ENCODE assay signal across 8 cellular contexts in the genomic region with DNA sequence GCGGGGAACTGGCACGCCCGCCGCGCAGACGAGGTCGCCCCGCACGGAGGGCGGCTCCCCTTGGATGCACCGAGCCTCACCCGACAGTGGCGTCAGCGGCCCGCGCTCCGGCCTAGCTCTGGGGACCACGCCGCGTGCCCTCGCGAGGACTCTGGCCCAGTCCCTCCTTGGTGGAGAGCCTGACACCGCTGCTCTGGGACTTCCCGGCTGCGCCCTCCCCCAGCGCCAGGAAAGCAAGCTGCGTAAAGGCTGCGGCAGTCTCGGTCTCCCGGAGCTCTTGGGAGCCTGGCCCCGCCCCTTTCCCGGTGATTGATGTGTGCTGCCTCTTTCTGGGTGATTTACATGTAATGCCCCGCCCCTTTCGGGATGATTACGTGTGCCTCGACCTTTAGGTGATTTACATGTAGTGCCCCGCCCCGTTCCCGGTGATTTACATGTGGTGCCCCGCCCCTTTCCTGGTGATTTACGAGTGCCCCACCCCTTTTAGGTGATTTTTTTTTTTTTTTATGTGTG. TPM values are rescaled to one million over a fixed set of nuclear protein-coding genes. Genes with fewer than 3 reads are reported as not detected.
DNase-seq lines count a peak whose midpoint lies in the region; ATAC-seq and TF ChIP-seq lines count a peak whose summit lies in the region.

A gene (minus strand): TSS at position 248 of the 513 bp plus-strand sequence. CDS start 252 bp downstream, outside the sequence.

- peaks cover 17 to 34% of the 10 kb centered on the region in 2 donors for H3K4me1 ChIP-seq in left lung

- intact Hi-C loops in dendritic cell treated with granulocyte-macrophage colony-stimulating factor and Interleukin-4, amounts not matched to agents 40 ng/mL and 50 ng/mL, for 4 days (cut with micrococcal nuclease): no loop called here
- intact Hi-C loops in left lung (cut with DNase I): no loop called here

- peaks cover 28% of the 10 kb centered on the region for H3K27me3 Mint-ChIP-seq in dendritic cell treated with granulocyte-macrophage colony-stimulating factor and Interleukin-4, amounts not matched to agents 40 ng/mL and 50 ng/mL, for 4 days

- peaks cover 0 to 39% of the 10 kb centered on the region in 2 donors for H3K36me3 ChIP-seq in left lung

- H3K4me3 Mint-ChIP-seq in dendritic cell treated with granulocyte-macrophage colony-stimulating factor and Interleukin-4, amounts not matched to agents 40 ng/mL and 50 ng/mL, for 4 days: peak within 1 kb of the TSS; percentile 82

- peaks cover 54% of the 10 kb centered on the region for H3K4me1 Mint-ChIP-seq in dendritic cell treated with granulocyte-macrophage colony-stimulating factor and Interleukin-4, amounts not matched to agents 40 ng/mL and 50 ng/mL, for 4 days (ENCODE audit: low read depth)

- no peaks in the 10 kb centered on the region for H3K9me3 ChIP-seq in left lung

- peak; percentile 50 for ATAC-seq in HG03432 (IDR thresholded peaks at IDR 0.05; ENCODE audit: unreplicated experiment)
- peak; percentile 76 for ATAC-seq in left lung

- H3K27ac ChIP-seq in left lung: peak within 1 kb of the TSS; percentile 97

- H3K4me3 ChIP-seq in left lung: peak within 1 kb of the TSS; percentile 59 to 67

- no peaks in the 10 kb centered on the region for H3K9me3 Mint-ChIP-seq in dendritic cell treated with granulocyte-macrophage colony-stimulating factor and Interleukin-4, amounts not matched to agents 40 ng/mL and 50 ng/mL, for 4 days

- peak within 1 kb of the TSS; percentile 95 for H3K27ac Mint-ChIP-seq in dendritic cell treated with granulocyte-macrophage colony-stimulating factor and Interleukin-4, amounts not matched to agents 40 ng/mL and 50 ng/mL, for 4 days

- no peak for TF ChIP-seq CTCF in left lung (IDR thresholded peaks at IDR 0.05)

- DNase-seq in AML-193 (lab: John Stamatoyannopoulos, UW) (peak; percentile 84 to 90), GM19238 (ENCODE audit: insufficient read length, low spot score) (peak; percentile 76), NCI-H526 (lab: John Stamatoyannopoulos, UW) (peak; percentile 100), left lung (peak; percentile 98 to 99)
- DNase-seq in activated CD4-positive, alpha-beta T cell treated with anti-CD3 and anti-CD28 coated beads, Interleukin-2, amount 50 U/mL, for 24 hours (ENCODE audit: low read depth in 1 of 2, low spot score in 1 of 2): peak; percentile 89 to 95
- DNase-seq in stimulated activated CD4-positive, alpha-beta T cell treated with anti-CD3 and anti-CD28 coated beads, Interleukin-2, amount 100 ng/mL, for 4 hours (ENCODE audit: low read depth): peak; percentile 92

- peaks cover 43% of the 10 kb centered on the region for H3K36me3 Mint-ChIP-seq in dendritic cell treated with granulocyte-macrophage colony-stimulating factor and Interleukin-4, amounts not matched to agents 40 ng/mL and 50 ng/mL, for 4 days (ENCODE audit: low read depth)

- peaks cover 0 to 14% of the 10 kb centered on the region in 2 donors for H3K27me3 ChIP-seq in left lung

RNA-seq across cellular contexts. Expression of the gene that starts here (rescaled TPM):
- total RNA-seq in left lung: 1 to 10 TPM; 5.4 to 8.8 TPM

Comparison
In these comparisons a context has a peak if more than half of its experiments do, and no peak if none do; other contexts are left out.
1. Peak in every context shown above with its lines: DNase-seq, ATAC-seq, H3K4me3 ChIP-seq and H3K27ac ChIP-seq.